ENCODE assay signal across 12 cellular contexts in the genomic region with DNA sequence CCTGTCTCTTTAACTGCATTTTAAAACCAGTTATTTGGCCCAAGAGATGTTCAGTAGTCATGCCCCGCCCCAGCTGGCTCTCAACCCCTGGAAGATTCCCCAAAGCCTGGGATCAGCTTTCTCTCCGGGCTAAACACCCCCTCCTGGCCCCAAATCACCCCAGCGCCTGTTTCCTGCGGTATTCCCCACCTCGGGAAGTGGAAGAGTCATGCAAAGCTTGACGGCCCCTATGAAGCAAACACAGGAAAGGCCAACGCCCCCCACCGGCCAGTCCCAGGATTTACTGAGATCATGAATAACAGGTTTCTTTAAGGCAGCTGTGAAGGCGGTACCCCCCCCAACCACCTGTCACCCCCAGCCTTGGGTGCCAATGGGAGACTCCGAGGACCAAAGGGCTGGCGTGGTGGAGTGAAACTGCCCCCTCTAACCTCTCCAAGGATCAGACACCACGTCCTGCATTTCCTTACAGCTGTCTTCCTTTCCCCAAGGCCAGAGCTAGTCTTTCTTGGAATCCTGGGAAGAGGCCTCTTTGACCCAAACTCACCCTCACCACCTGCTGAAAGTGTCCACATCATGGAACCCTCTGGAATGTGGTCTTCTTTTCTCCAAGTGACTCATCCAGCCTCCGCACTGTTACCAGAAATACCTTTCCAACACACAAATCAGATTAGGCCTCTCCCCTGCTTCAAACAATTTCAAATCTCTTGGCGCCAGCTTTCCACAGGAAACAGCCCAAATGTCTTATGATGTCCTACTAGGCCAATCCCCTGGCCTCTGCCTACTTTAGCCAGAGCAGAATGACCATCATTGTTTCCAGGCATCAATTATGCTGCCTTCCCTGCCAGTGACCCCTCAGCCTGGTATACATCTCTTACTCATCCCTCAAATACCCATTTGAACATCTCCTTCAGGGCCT.
A peak's percentile ranks its signal among the peaks of the same experiment; 100 is the strongest.
DNase-seq lines count a peak whose midpoint lies in the region; ATAC-seq, FAIRE-seq and TF ChIP-seq lines count a peak whose summit lies in the region.
"Had no signal": no experiment of that assay in that cellular context is flagged by ENCODE, and none has a peak within 500 bp of the region (broad histone marks: within the 10 kb centered on the region; RNA-seq: fewer than 3 reads in every experiment).

No MANE protein-coding gene starts in this region.

- 56 to 62% methylated on average over 14 of the region's 14 CpGs for WGBS in testis, 2 donors

- intact Hi-C loops in kidney (cut with DNase I) (no loop called here), testis (cut with DNase I; ENCODE audit: low total_unique reads) (no loop called here)

- peak; percentile 35 for TF ChIP-seq CTCF in brain microvascular endothelial cell (IDR thresholded peaks at IDR 0.05; ENCODE audit: low read depth, low read length, missing control alignments)
- no peak for TF ChIP-seq CTCF in kidney (IDR thresholded peaks at IDR 0.05; ENCODE audit: borderline replicate concordance, extremely low read depth, insufficient read depth)
- TF ChIP-seq CTCF in testis (IDR thresholded peaks at IDR 0.05): peak in 1 of 3 experiments; percentile 24

- no peak for FAIRE-seq in kidney (lab: Jason Lieb, UNC)

- H3K4me3 ChIP-seq in H7 (ENCODE audit: insufficient read depth, low read depth, low read length): no peak overlapping the region
- H3K4me3 ChIP-seq in brain microvascular endothelial cell (ENCODE audit: low read depth, low read length): no peak overlapping the region
- H3K4me3 ChIP-seq in kidney (ENCODE audit: low read length in 2 of 2): no peak overlapping the region
- H3K4me3 ChIP-seq in testis: no peak overlapping the region
- H3K4me3 ChIP-seq: prostate gland had no signal

- H3K4me1 ChIP-seq in kidney (ENCODE audit: control insufficient read depth in 1 of 2, insufficient read depth in 1 of 2, low read depth in 1 of 2, low read length in 2 of 2) (peaks cover 0 to 3% of the 10 kb centered on the region in 2 donors), testis (peaks cover 27% of the 10 kb centered on the region)
- H3K4me1 ChIP-seq: prostate gland had no signal

- no peaks in the 10 kb centered on the region for H3K27me3 ChIP-seq in H7 (ENCODE audit: control insufficient read depth, insufficient read depth, low read length)
- no peaks in the 10 kb centered on the region for H3K27me3 ChIP-seq in brain microvascular endothelial cell (replicated peaks)
- no peaks in the 10 kb centered on the region for H3K27me3 ChIP-seq in testis

- in situ Hi-C loops in brain microvascular endothelial cell (cut with HindIII; ENCODE audit: low pct_ligation_motif_present, low sequenced_read_pairs): no loop called here

- H3K9ac ChIP-seq in kidney (ENCODE audit: low read length in 2 of 2): no peak overlapping the region

- peaks cover 0 to 5% of the 10 kb centered on the region in 2 donors for H3K9me3 ChIP-seq in kidney (ENCODE audit: control insufficient read depth in 1 of 2, low read length in 2 of 2)
- no peaks in the 10 kb centered on the region for H3K9me3 ChIP-seq in testis
- H3K9me3 ChIP-seq: prostate gland had no signal

- no peak for TF ChIP-seq POLR2A in testis (IDR thresholded peaks at IDR 0.05)

- ATAC-seq in HG02938 (IDR thresholded peaks at IDR 0.05; ENCODE audit: unreplicated experiment): no peak
- ATAC-seq: activated CD4-positive, CD25-positive, alpha-beta regulatory T cell treated with anti-CD3 and anti-CD28 coated beads, Interleukin-2, amount 50 U/mL, for 24 hours had no signal

- no peak overlapping the region for H3K27ac ChIP-seq in brain microvascular endothelial cell
- H3K27ac ChIP-seq in kidney (ENCODE audit: low read depth in 2 of 2, low read length in 2 of 2): no peak overlapping the region
- no peak overlapping the region for H3K27ac ChIP-seq in testis
- H3K27ac ChIP-seq: prostate gland had no signal

- DNase-seq in H7: peak; percentile 88
- DNase-seq in brain microvascular endothelial cell: peak; percentile 42
- peak; percentile 75 for DNase-seq in kidney
- peak; percentile 46 for DNase-seq in testis
- DNase-seq in NCI-H510A (lab: John Stamatoyannopoulos, UW): no peak
- DNase-seq in germinal center (ENCODE audit: low spot score): no peak
- no peak for DNase-seq in NCI-H1436 (lab: John Stamatoyannopoulos, UW)
- DNase-seq: effector CD8-positive, alpha-beta T cell; NCI-H2081 had no signal

- H3K36me3 ChIP-seq in H7 (replicated peaks; ENCODE audit: control insufficient read depth, insufficient read depth, low read length) (no peaks in the 10 kb centered on the region), brain microvascular endothelial cell (replicated peaks) (no peaks in the 10 kb centered on the region), kidney (ENCODE audit: control insufficient read depth in 1 of 2, insufficient read depth in 2 of 2, low read length in 2 of 2) (no peaks in the 10 kb centered on the region), testis (ENCODE audit: low read depth, missing control alignments) (no peaks in the 10 kb centered on the region)
- H3K36me3 ChIP-seq: prostate gland had no signal

Comparison
In these comparisons a context has a peak if more than half of its experiments do, and no peak if none do; other contexts are left out.
1. DNase-seq: peak in H7 (single experiment), brain microvascular endothelial cell (single experiment), kidney (single experiment) and testis (single experiment); none in NCI-H510A (single experiment), germinal center (single experiment) and NCI-H1436 (single experiment).